ENCODE assay signal across 18 cellular contexts in genomic region chr20:19921349-19921793, GRCh38.
DNase-seq lines count a peak whose midpoint lies in the region; ATAC-seq and TF ChIP-seq lines count a peak whose summit lies in the region.
"Had no signal": no experiment of that assay in that cellular context is flagged by ENCODE, and none has a peak within 500 bp of the region (broad histone marks: within the 10 kb centered on the region; RNA-seq: fewer than 3 reads in every experiment).

No MANE protein-coding gene starts in this region.

- TF ChIP-seq CTCF in LNCaP clone FGC (IDR thresholded peaks at IDR 0.05; ENCODE audit: control insufficient read depth, extremely low read depth, insufficient read depth) (no peak), gastroesophageal sphincter (IDR thresholded peaks at IDR 0.05) (no peak)

- no peak for TF ChIP-seq EP300 in gastroesophageal sphincter (IDR thresholded peaks at IDR 0.05)

- no peak for TF ChIP-seq POLR2A in gastroesophageal sphincter (IDR thresholded peaks at IDR 0.05)

- no peaks in the 10 kb centered on the region for H3K36me3 ChIP-seq in gastroesophageal sphincter
- peaks cover 0 to 2% (median 0%) of the 10 kb centered on the region in 5 donors for H3K36me3 ChIP-seq in subcutaneous abdominal adipose tissue (ENCODE audit: control insufficient read depth in 5 of 5, insufficient read depth in 5 of 5, low read length in 5 of 5)
- no peaks in the 10 kb centered on the region for H3K36me3 ChIP-seq in SJCRH30

- H3K27me3 ChIP-seq in gastroesophageal sphincter (no peaks in the 10 kb centered on the region), subcutaneous abdominal adipose tissue (ENCODE audit: control insufficient read depth in 5 of 5, insufficient read depth in 4 of 5, low read length in 5 of 5) (no peaks in the 10 kb centered on the region), SJCRH30 (no peaks in the 10 kb centered on the region)
- H3K27me3 ChIP-seq: Peyer's patch had no signal

- WGBS in gastroesophageal sphincter (ENCODE audit: low coverage in 1 of 2), 2 donors, result 20 to 62% methylated on average over 1 to 5 of the region's 12 CpGs

- DNase-seq in LNCaP clone FGC (ENCODE audit: low read depth), result peak; percentile 31
- DNase-seq in medulla oblongata (ENCODE audit: extremely low spot score), result peak; percentile 46
- DNase-seq in COR-L47 (lab: John Stamatoyannopoulos, UW), result no peak
- DNase-seq in SJCRH30, result no peak
- DNase-seq: activated CD4-positive, alpha-beta T cell treated with anti-CD3 and anti-CD28 coated beads for 36 hours; activated T-cell treated with anti-CD3 and anti-CD28 coated beads, Interleukin-2, amount 50 U/mL, for 1 hour; amniotic stem cell; CD8-positive, alpha-beta T cell; erythroblast; NCI-H1417 treated with DMSO at 0.1 percent for 48 hours; NCI-H446; Peyer's patch; stimulated activated naive CD8-positive, alpha-beta T cell treated with anti-CD3 and anti-CD28 coated beads, Interleukin-15, Interleukin-2, amounts not matched to agents 100 U/mL and 50 U/mL, for 24 hours; T-helper 1 cell had no signal

- peaks cover 0 to 38% (median 0%) of the 10 kb centered on the region in 3 donors for H3K4me1 ChIP-seq in gastroesophageal sphincter
- peaks cover 8 to 61% (median 42%) of the 10 kb centered on the region in 5 donors for H3K4me1 ChIP-seq in subcutaneous abdominal adipose tissue (ENCODE audit: control insufficient read depth in 5 of 5, insufficient read depth in 5 of 5, low read length in 5 of 5)
- no peaks in the 10 kb centered on the region; the same call in 1 of the 2 replicates for H3K4me1 ChIP-seq in SJCRH30

- no peak overlapping the region for H3K4me3 ChIP-seq in LNCaP clone FGC (ENCODE audit: low read depth, low read length)
- no peak overlapping the region for H3K4me3 ChIP-seq in gastroesophageal sphincter
- peak overlapping the region in 4 of 5 donors; percentile 29 to 41 (median 34) for H3K4me3 ChIP-seq in subcutaneous abdominal adipose tissue (ENCODE audit: low read depth in 1 of 5, low read length in 5 of 5)
- no peak overlapping the region for H3K4me3 ChIP-seq in SJCRH30
- H3K4me3 ChIP-seq: Peyer's patch had no signal

- H3K9ac ChIP-seq in subcutaneous abdominal adipose tissue (ENCODE audit: low read length in 5 of 5), result no peak overlapping the region

- ATAC-seq in gastroesophageal sphincter, result peak; percentile 52
- ATAC-seq in GM21381 (IDR thresholded peaks at IDR 0.05; ENCODE audit: unreplicated experiment), result no peak
- no peak for ATAC-seq in HG03457 (IDR thresholded peaks at IDR 0.05; ENCODE audit: unreplicated experiment)
- ATAC-seq: activated CD4-positive, alpha-beta T cell treated with anti-CD3 and anti-CD28 coated beads for 36 hours; CD8-positive, alpha-beta T cell; stimulated activated naive CD8-positive, alpha-beta T cell treated with anti-CD3 and anti-CD28 coated beads, Interleukin-15, Interleukin-2, amounts not matched to agents 100 U/mL and 50 U/mL, for 24 hours had no signal

- H3K27ac ChIP-seq in gastroesophageal sphincter, result peak overlapping the region in 3 of 4 donors; percentile 20 to 43 (median 22)
- H3K27ac ChIP-seq in subcutaneous abdominal adipose tissue (ENCODE audit: low read depth, low read length), result peak overlapping the region; percentile 37
- H3K27ac ChIP-seq in SJCRH30, result no peak overlapping the region
- H3K27ac ChIP-seq: Peyer's patch had no signal

- H3K9me3 ChIP-seq in gastroesophageal sphincter (no peaks in the 10 kb centered on the region), subcutaneous abdominal adipose tissue (ENCODE audit: control insufficient read depth in 5 of 5, low read length in 5 of 5) (no peaks in the 10 kb centered on the region), SJCRH30 (replicated peaks) (no peaks in the 10 kb centered on the region)
- H3K9me3 ChIP-seq: Peyer's patch had no signal

Comparison
In these comparisons a context has a peak if more than half of its experiments do, and no peak if none do; other contexts are left out.
1. DNase-seq: peak in LNCaP clone FGC (single experiment) and medulla oblongata (single experiment); none in COR-L47 (single experiment) and SJCRH30 (0 of 2).
2. H3K4me3 ChIP-seq: peak in subcutaneous abdominal adipose tissue (4 of 5); none in LNCaP clone FGC (single experiment), gastroesophageal sphincter (0 of 2) and SJCRH30 (single experiment).